ENCODE assay signal across 21 cellular contexts in genomic region chr18:40215981-40216380, GRCh38.
DNase-seq lines count a peak whose midpoint lies in the region; ATAC-seq and TF ChIP-seq lines count a peak whose summit lies in the region.
"Had no signal": no experiment of that assay in that cellular context is flagged by ENCODE, and none has a peak within 500 bp of the region (broad histone marks: within the 10 kb centered on the region; RNA-seq: fewer than 3 reads in every experiment).

No MANE protein-coding gene starts in this region.

- H3K27ac ChIP-seq in epithelial cell of prostate (peak overlapping the region; percentile 20), mesenchymal stem cell (ENCODE audit: low read length, poor library complexity, severe bottlenecking) (no peak overlapping the region)
- H3K27ac ChIP-seq: SJSA1 had no signal

- no peaks in the 10 kb centered on the region for H3K79me1 ChIP-seq in mesenchymal stem cell (replicated peaks; ENCODE audit: low read length, poor library complexity, severe bottlenecking)

- H2BK12ac ChIP-seq in mesenchymal stem cell (ENCODE audit: low read length in 2 of 2) = no peak overlapping the region

- H3K36me3 ChIP-seq in mesenchymal stem cell (ENCODE audit: control insufficient read depth in 1 of 2, insufficient read depth in 2 of 2, low read depth in 1 of 2, low read length in 2 of 2) = no peaks in the 10 kb centered on the region
- H3K36me3 ChIP-seq: BE2C, SJSA1 had no signal

- WGBS in mesenchymal stem cell = 88% methylated on average over 3 of the region's 4 CpGs

- no peak overlapping the region for H3K23ac ChIP-seq in mesenchymal stem cell (ENCODE audit: low read length in 2 of 2)

- no peak overlapping the region for H3K18ac ChIP-seq in mesenchymal stem cell (ENCODE audit: low read depth in 1 of 2, low read length in 2 of 2)

- no peak for TF ChIP-seq CTCF in AG10803 (conservative IDR thresholded peaks at IDR 0.05; ENCODE audit: low read length)

- no peaks in the 10 kb centered on the region for H3K27me3 Mint-ChIP-seq in activated T-cell treated with anti-CD3 and anti-CD28 coated beads, Interleukin-2, amount 50 U/mL, for 72 hours (ENCODE audit: low read depth)

- no peak overlapping the region for H4K8ac ChIP-seq in mesenchymal stem cell (ENCODE audit: low read length)

- H2BK5ac ChIP-seq in mesenchymal stem cell (ENCODE audit: low read depth, low read length, poor library complexity, severe bottlenecking) = no peak overlapping the region

- no peak overlapping the region for H3K4me3 ChIP-seq in AG10803 (ENCODE audit: low read length)
- no peak overlapping the region for H3K4me3 ChIP-seq in mesenchymal stem cell (ENCODE audit: insufficient read depth in 1 of 2, low read depth in 1 of 2, low read length in 2 of 2)
- H3K4me3 ChIP-seq: K562, SJSA1 had no signal

- no peaks in the 10 kb centered on the region for H3K4me1 Mint-ChIP-seq in activated T-cell treated with anti-CD3 and anti-CD28 coated beads, Interleukin-2, amount 50 U/mL, for 72 hours (ENCODE audit: low read depth)

- H3K4me2 ChIP-seq in mesenchymal stem cell (ENCODE audit: low read length, poor library complexity, severe bottlenecking) = no peak overlapping the region

- no peak overlapping the region for H3K14ac ChIP-seq in mesenchymal stem cell (ENCODE audit: low read length in 2 of 2)

- no peaks in the 10 kb centered on the region for H3K27me3 ChIP-seq in mesenchymal stem cell (ENCODE audit: control insufficient read depth in 1 of 2, insufficient read depth in 1 of 2, low read length in 2 of 2)
- H3K27me3 ChIP-seq: BE2C, SJSA1 had no signal

- DNase-seq in AG10803 (ENCODE audit: low read depth) = peak; percentile 2
- peak; percentile 6 for DNase-seq in NCI-H226
- no peak for DNase-seq in epithelial cell of prostate (ENCODE audit: low read depth, low spot score)
- DNase-seq in mesenchymal stem cell = no peak
- DNase-seq in stimulated activated CD4-positive, alpha-beta T cell treated with anti-CD3 and anti-CD28 coated beads, Interleukin-4, amount 100 ng/mL, for 1 hour = no peak
- no peak for DNase-seq in activated T-cell treated with anti-CD3 and anti-CD28 coated beads, Interleukin-2, amount 50 U/mL, for 72 hours
- no peak for DNase-seq in activated CD4-positive, alpha-beta T cell treated with anti-CD3 and anti-CD28 coated beads, Interleukin-2, amount 50 U/mL, for 4 hours
- DNase-seq: BE2C; DMS53; GF-D8; MM.1S; NCI-H1048; NCI-H1417 treated with DMSO at 0.1 percent for 48 hours; NCI-H187 treated with DMSO at 0.1 percent for 48 hours; NCI-H2107; NCI-H69; NK-92 treated with Interleukin-12 subunit alpha and Interleukin-12 subunit beta, amount 100 ng/mL, for 24 hours; OCI-M1 had no signal

- no peak for ATAC-seq in activated T-cell treated with anti-CD3 and anti-CD28 coated beads, Interleukin-2, amount 50 U/mL, for 72 hours (replicated peaks in 1 of 2)
- ATAC-seq: K562, Right ventricle myocardium inferior had no signal

- H3K4ac ChIP-seq in mesenchymal stem cell (ENCODE audit: low read depth in 1 of 2, low read length in 2 of 2) = no peak overlapping the region

- no peak overlapping the region for H4K91ac ChIP-seq in mesenchymal stem cell (ENCODE audit: low read length)

- H3K9me3 Mint-ChIP-seq in activated T-cell treated with anti-CD3 and anti-CD28 coated beads, Interleukin-2, amount 50 U/mL, for 72 hours = peaks cover 0 to 5% of the 10 kb centered on the region in 2 donors

- H2BK120ac ChIP-seq in mesenchymal stem cell (ENCODE audit: low read depth, low read length) = no peak overlapping the region

- H3K9me3 ChIP-seq in mesenchymal stem cell (ENCODE audit: control insufficient read depth, low read length) = no peaks in the 10 kb centered on the region
- H3K9me3 ChIP-seq: BE2C, SJSA1 had no signal

- H3K4me3 Mint-ChIP-seq in activated T-cell treated with anti-CD3 and anti-CD28 coated beads, Interleukin-2, amount 50 U/mL, for 72 hours = no peak overlapping the region

- H3K9ac ChIP-seq in mesenchymal stem cell (ENCODE audit: low read length) = no peak overlapping the region

- peak overlapping the region; percentile 51 for H2AFZ ChIP-seq in mesenchymal stem cell (ENCODE audit: low read depth, low read length)

- H2AK5ac ChIP-seq in mesenchymal stem cell (ENCODE audit: low read length, severe bottlenecking) = no peak overlapping the region

- H3K27ac Mint-ChIP-seq in activated T-cell treated with anti-CD3 and anti-CD28 coated beads, Interleukin-2, amount 50 U/mL, for 72 hours = no peak overlapping the region

- no peaks in the 10 kb centered on the region for H3K36me3 Mint-ChIP-seq in activated T-cell treated with anti-CD3 and anti-CD28 coated beads, Interleukin-2, amount 50 U/mL, for 72 hours (ENCODE audit: insufficient read depth in 2 of 2)

- no peaks in the 10 kb centered on the region for H3K4me1 ChIP-seq in mesenchymal stem cell (ENCODE audit: control insufficient read depth, insufficient read depth, low read depth, low read length)
- H3K4me1 ChIP-seq: BE2C, SJSA1 had no signal

- no peak overlapping the region for H2BK15ac ChIP-seq in mesenchymal stem cell (ENCODE audit: low read depth, poor library complexity, severe bottlenecking)

Comparison
In these comparisons a context has a peak if more than half of its experiments do, and no peak if none do; other contexts are left out.
1. DNase-seq: peak in AG10803 (single experiment) and NCI-H226 (single experiment); none in epithelial cell of prostate (single experiment), mesenchymal stem cell (single experiment), stimulated activated CD4-positive, alpha-beta T cell treated with anti-CD3 and anti-CD28 coated beads, Interleukin-4, amount 100 ng/mL, for 1 hour (single experiment), activated T-cell treated with anti-CD3 and anti-CD28 coated beads, Interleukin-2, amount 50 U/mL, for 72 hours (0 of 2) and activated CD4-positive, alpha-beta T cell treated with anti-CD3 and anti-CD28 coated beads, Interleukin-2, amount 50 U/mL, for 4 hours (0 of 2).